In the genomic region with DNA sequence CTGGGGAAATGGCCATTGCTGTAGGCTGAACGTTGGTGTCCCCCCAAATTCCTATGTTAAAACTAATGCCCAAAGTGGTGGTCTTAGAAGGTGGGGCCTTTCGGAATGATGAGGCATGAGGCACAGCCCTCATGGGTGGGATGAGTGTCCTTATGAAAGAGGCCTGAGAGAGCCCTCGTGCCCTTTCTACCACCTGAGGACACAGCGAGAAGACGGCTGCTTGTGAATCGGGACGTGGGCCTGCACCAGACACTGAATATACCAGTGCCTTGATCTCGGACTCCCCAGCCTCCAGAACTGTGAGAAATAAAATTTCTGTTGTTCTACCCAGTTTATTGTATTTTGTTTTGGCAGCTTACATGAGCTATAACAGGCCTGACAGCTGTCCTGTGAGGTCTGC, we compare ENCODE assay signal across 26 cellular contexts.
"Had no signal": no experiment of that assay in that cellular context is flagged by ENCODE, and none has a peak within 500 bp of the region (broad histone marks: within the 10 kb centered on the region; RNA-seq: fewer than 3 reads in every experiment).

No MANE protein-coding gene starts in this region.

- H3K4me1 Mint-ChIP-seq: naive thymus-derived CD4-positive, alpha-beta T cell; nephron; stimulated activated effector memory CD8-positive, alpha-beta T cell treated with anti-CD3 and anti-CD28 coated beads, Interleukin-12 subunit alpha, Interleukin-12 subunit beta, amount 100 ng/mL, for 72 hours had no signal

- H3K4me3 ChIP-seq: colonic mucosa, gastroesophageal sphincter, heart right ventricle, neural progenitor cell, prostate gland, right lobe of liver, smooth muscle cell, stomach, thyroid gland had no signal

- H3K9ac ChIP-seq: neural progenitor cell had no signal

- H2AFZ ChIP-seq: neural progenitor cell had no signal

- H3K4me3 Mint-ChIP-seq: effector memory CD8-positive, alpha-beta T cell; naive thymus-derived CD4-positive, alpha-beta T cell; nephron; neural progenitor cell; stimulated activated effector memory CD8-positive, alpha-beta T cell treated with anti-CD3 and anti-CD28 coated beads, Interleukin-12 subunit alpha, Interleukin-12 subunit beta, amount 100 ng/mL, for 72 hours; type B pancreatic cell had no signal

- H3K4me1 ChIP-seq: colonic mucosa, foreskin keratinocyte, gastroesophageal sphincter, prostate gland, right lobe of liver had no signal

- H3K36me3 ChIP-seq: colonic mucosa, gastroesophageal sphincter, heart right ventricle, neural progenitor cell, prostate gland, right lobe of liver, stomach, thyroid gland had no signal

- H3K27ac Mint-ChIP-seq: effector memory CD8-positive, alpha-beta T cell; naive thymus-derived CD4-positive, alpha-beta T cell; nephron; stimulated activated effector memory CD8-positive, alpha-beta T cell treated with anti-CD3 and anti-CD28 coated beads, Interleukin-12 subunit alpha, Interleukin-12 subunit beta, amount 100 ng/mL, for 72 hours; type B pancreatic cell had no signal

- DNase-seq: central memory CD4-positive, alpha-beta T cell; colonic mucosa; dermis blood vessel endothelial cell; effector memory CD8-positive, alpha-beta T cell; foreskin keratinocyte; glutamatergic neuron; hippocampal formation; kidney glomerular epithelial cell; left colon; mesenchymal stem cell; midbrain; right lobe of liver; stimulated activated CD4-positive, alpha-beta T cell treated with anti-CD3 and anti-CD28 coated beads, Interleukin-2, amount 100 ng/mL, for 24 hours; stimulated activated CD4-positive, alpha-beta T cell treated with anti-CD3 and anti-CD28 coated beads, Interleukin-4, amount 100 ng/mL, for 24 hours; stimulated activated naive CD4-positive, alpha-beta T cell treated with Interleukin-2 at 50 U/mL for 16 hours; stomach; thyroid gland had no signal

- H3K4me2 ChIP-seq: neural progenitor cell, smooth muscle cell had no signal

- H3K27me3 ChIP-seq: colonic mucosa, foreskin keratinocyte, neural progenitor cell, right lobe of liver, thyroid gland had no signal

- H3K9me3 ChIP-seq: colonic mucosa, gastroesophageal sphincter, heart right ventricle, prostate gland, right lobe of liver, stomach, thyroid gland had no signal

- H3K9me3 Mint-ChIP-seq: effector memory CD8-positive, alpha-beta T cell; naive thymus-derived CD4-positive, alpha-beta T cell; nephron; stimulated activated effector memory CD8-positive, alpha-beta T cell treated with anti-CD3 and anti-CD28 coated beads, Interleukin-12 subunit alpha, Interleukin-12 subunit beta, amount 100 ng/mL, for 72 hours; type B pancreatic cell had no signal

- H3K36me3 Mint-ChIP-seq: naive thymus-derived CD4-positive, alpha-beta T cell; neural progenitor cell; stimulated activated effector memory CD8-positive, alpha-beta T cell treated with anti-CD3 and anti-CD28 coated beads, Interleukin-12 subunit alpha, Interleukin-12 subunit beta, amount 100 ng/mL, for 72 hours; type B pancreatic cell had no signal

- ATAC-seq: effector memory CD8-positive, alpha-beta T cell; foreskin keratinocyte; gastroesophageal sphincter; heart right ventricle; left colon; naive thymus-derived CD4-positive, alpha-beta T cell; right lobe of liver; stimulated activated effector memory CD8-positive, alpha-beta T cell treated with anti-CD3 and anti-CD28 coated beads, Interleukin-12 subunit alpha, Interleukin-12 subunit beta, amount 100 ng/mL, for 72 hours had no signal

- H3K27ac ChIP-seq: colonic mucosa, foreskin keratinocyte, gastroesophageal sphincter, heart right ventricle, neural progenitor cell, prostate gland, right lobe of liver, stomach, thyroid gland had no signal
